1 cellular context compared by ENCODE assay signal in genomic region chr2:129400825-129401224, GRCh38.
TF ChIP-seq lines count a peak whose summit lies in the region.

No MANE protein-coding gene starts in this region.

TF ChIP-seq in SK-N-SH, 30 proteins besides CTCF, POLR2A, EP300 and RAD21 (continued from another document):
- TF ChIP-seq REST (IDR thresholded peaks at IDR 0.05; ENCODE audit: low read depth, low read length) (no peak), MAX (IDR thresholded peaks at IDR 0.05; ENCODE audit: low read depth) (no peak), FOSL2 (IDR thresholded peaks at IDR 0.05; ENCODE audit: borderline replicate concordance, low read depth) (no peak)
